In genomic region chr1:32991819-32992488, GRCh38 we compare ENCODE assay signal across 8 cellular contexts. TPM values are rescaled to one million over a fixed set of nuclear protein-coding genes. Genes with fewer than 3 reads are reported as not detected.
DNase-seq lines count a peak whose midpoint lies in the region; ATAC-seq and TF ChIP-seq lines count a peak whose summit lies in the region.

No MANE protein-coding gene starts in this region.

- TF ChIP-seq CTCF in liver (IDR thresholded peaks at IDR 0.05; ENCODE audit: low read depth, low read length, missing input control): no peak
- TF ChIP-seq CTCF in right lobe of liver (IDR thresholded peaks at IDR 0.05): no peak
- no peak for TF ChIP-seq CTCF in HL-60 (IDR thresholded peaks at IDR 0.05; ENCODE audit: insufficient read depth, low read length)

- H3K27ac ChIP-seq in liver (ENCODE audit: low read depth in 1 of 2, low read length in 2 of 2) (peak overlapping the region; percentile 21 to 59), right lobe of liver (peak overlapping the region in 1 of 3 donors; percentile 13), HL-60 (replicated peaks) (peak overlapping the region; percentile 45)

- DNase-seq in right lobe of liver (no peak), HL-60 (ENCODE audit: low read depth in 1 of 2, low spot score in 1 of 2) (no peak), cerebellar nuclear complex (lab: John Stamatoyannopoulos, UW) (no peak), activated gamma-delta T cell treated with Interleukin-2 at 50 U/mL for 16 hours (no peak), T1000 (lab: John Stamatoyannopoulos, UW) (no peak)
- DNase-seq in activated T-cell treated with anti-CD3 and anti-CD28 coated beads, Interleukin-2, amount 50 U/mL, for 1 hour: no peak

- H3K9ac ChIP-seq in liver (ENCODE audit: low read depth in 1 of 2, low read length in 2 of 2): no peak overlapping the region

- WGBS in liver: 80% methylated on average over 9 of the region's 9 CpGs
- WGBS in right lobe of liver (ENCODE audit: insufficient coverage, low coverage, low lambda C conversion rate, missing lambda C conversion rate): 67% methylated on average over 2 of the region's 9 CpGs

- H3K9me3 ChIP-seq in liver (ENCODE audit: control insufficient read depth in 4 of 4, low read length in 3 of 4): no peaks in the 10 kb centered on the region
- H3K9me3 ChIP-seq in right lobe of liver: no peaks in the 10 kb centered on the region

- no peaks in the 10 kb centered on the region for H3K27me3 ChIP-seq in liver (ENCODE audit: control insufficient read depth in 4 of 4, insufficient read depth in 4 of 4, low read length in 3 of 4)
- no peaks in the 10 kb centered on the region for H3K27me3 ChIP-seq in right lobe of liver
- H3K27me3 ChIP-seq in HL-60 (ENCODE audit: insufficient read depth, poor library complexity, severe bottlenecking): no peaks in the 10 kb centered on the region

- H3K4me3 ChIP-seq in liver (ENCODE audit: low read depth in 1 of 3, low read length in 3 of 3) (no peak overlapping the region), right lobe of liver (no peak overlapping the region), HL-60 (replicated peaks; ENCODE audit: insufficient read depth, low read length) (no peak overlapping the region)

- intact Hi-C loops in right lobe of liver (cut with DNase I): no loop called here

- TF ChIP-seq RAD21 in liver (IDR thresholded peaks at IDR 0.05): no peak

- H3K4me1 ChIP-seq in liver (ENCODE audit: control insufficient read depth in 4 of 4, insufficient read depth in 4 of 4, low read length in 3 of 4): peaks cover 0 to 8% (median 5%) of the 10 kb centered on the region in 4 donors
- H3K4me1 ChIP-seq in right lobe of liver: peaks cover 0 to 21% (median 0%) of the 10 kb centered on the region in 4 donors

- no peak for ATAC-seq in right lobe of liver
- ATAC-seq in esophagus mucosa: peak; percentile 11

- no peaks in the 10 kb centered on the region for H3K36me3 ChIP-seq in liver (ENCODE audit: control insufficient read depth in 4 of 4, insufficient read depth in 3 of 4, low read depth in 1 of 4, low read length in 3 of 4)
- H3K36me3 ChIP-seq in right lobe of liver: no peaks in the 10 kb centered on the region

- TF ChIP-seq POLR2A in right lobe of liver (IDR thresholded peaks at IDR 0.05): no peak

TF ChIP-seq in liver, 16 proteins besides CTCF, POLR2A, EP300 and RAD21:
- TF ChIP-seq, protein P1, sequence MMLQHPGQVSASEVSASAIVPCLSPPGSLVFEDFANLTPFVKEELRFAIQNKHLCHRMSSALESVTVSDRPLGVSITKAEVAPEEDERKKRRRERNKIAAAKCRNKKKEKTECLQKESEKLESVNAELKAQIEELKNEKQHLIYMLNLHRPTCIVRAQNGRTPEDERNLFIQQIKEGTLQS (IDR thresholded peaks at IDR 0.05): no peak
- TF ChIP-seq JUND (IDR thresholded peaks at IDR 0.05): no peak
- TF ChIP-seq, protein P2, sequence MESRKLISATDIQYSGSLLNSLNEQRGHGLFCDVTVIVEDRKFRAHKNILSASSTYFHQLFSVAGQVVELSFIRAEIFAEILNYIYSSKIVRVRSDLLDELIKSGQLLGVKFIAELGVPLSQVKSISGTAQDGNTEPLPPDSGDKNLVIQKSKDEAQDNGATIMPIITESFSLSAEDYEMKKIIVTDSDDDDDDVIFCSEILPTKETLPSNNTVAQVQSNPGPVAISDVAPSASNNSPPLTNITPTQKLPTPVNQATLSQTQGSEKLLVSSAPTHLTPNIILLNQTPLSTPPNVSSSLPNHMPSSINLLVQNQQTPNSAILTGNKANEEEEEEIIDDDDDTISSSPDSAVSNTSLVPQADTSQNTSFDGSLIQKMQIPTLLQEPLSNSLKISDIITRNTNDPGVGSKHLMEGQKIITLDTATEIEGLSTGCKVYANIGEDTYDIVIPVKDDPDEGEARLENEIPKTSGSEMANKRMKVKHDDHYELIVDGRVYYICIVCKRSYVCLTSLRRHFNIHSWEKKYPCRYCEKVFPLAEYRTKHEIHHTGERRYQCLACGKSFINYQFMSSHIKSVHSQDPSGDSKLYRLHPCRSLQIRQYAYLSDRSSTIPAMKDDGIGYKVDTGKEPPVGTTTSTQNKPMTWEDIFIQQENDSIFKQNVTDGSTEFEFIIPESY (IDR thresholded peaks at IDR 0.05): no peak
- no peak for TF ChIP-seq TAF1 (conservative IDR thresholded peaks at IDR 0.05)
- TF ChIP-seq HNF4G (IDR thresholded peaks at IDR 0.05): no peak
- no peak for TF ChIP-seq GABPA (IDR thresholded peaks at IDR 0.05 in 1 of 2, conservative IDR thresholded peaks at IDR 0.05 in 1 of 2)
- TF ChIP-seq, protein P3, sequence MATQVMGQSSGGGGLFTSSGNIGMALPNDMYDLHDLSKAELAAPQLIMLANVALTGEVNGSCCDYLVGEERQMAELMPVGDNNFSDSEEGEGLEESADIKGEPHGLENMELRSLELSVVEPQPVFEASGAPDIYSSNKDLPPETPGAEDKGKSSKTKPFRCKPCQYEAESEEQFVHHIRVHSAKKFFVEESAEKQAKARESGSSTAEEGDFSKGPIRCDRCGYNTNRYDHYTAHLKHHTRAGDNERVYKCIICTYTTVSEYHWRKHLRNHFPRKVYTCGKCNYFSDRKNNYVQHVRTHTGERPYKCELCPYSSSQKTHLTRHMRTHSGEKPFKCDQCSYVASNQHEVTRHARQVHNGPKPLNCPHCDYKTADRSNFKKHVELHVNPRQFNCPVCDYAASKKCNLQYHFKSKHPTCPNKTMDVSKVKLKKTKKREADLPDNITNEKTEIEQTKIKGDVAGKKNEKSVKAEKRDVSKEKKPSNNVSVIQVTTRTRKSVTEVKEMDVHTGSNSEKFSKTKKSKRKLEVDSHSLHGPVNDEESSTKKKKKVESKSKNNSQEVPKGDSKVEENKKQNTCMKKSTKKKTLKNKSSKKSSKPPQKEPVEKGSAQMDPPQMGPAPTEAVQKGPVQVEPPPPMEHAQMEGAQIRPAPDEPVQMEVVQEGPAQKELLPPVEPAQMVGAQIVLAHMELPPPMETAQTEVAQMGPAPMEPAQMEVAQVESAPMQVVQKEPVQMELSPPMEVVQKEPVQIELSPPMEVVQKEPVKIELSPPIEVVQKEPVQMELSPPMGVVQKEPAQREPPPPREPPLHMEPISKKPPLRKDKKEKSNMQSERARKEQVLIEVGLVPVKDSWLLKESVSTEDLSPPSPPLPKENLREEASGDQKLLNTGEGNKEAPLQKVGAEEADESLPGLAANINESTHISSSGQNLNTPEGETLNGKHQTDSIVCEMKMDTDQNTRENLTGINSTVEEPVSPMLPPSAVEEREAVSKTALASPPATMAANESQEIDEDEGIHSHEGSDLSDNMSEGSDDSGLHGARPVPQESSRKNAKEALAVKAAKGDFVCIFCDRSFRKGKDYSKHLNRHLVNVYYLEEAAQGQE (IDR thresholded peaks at IDR 0.05): no peak
- no peak for TF ChIP-seq NR2F2 (IDR thresholded peaks at IDR 0.05)
- TF ChIP-seq FOXA1 (IDR thresholded peaks at IDR 0.05): no peak
TF ChIP-seq in liver: peak in this region for 0.

RNA-seq across cellular contexts. Expression of gene RNF19B, which starts 27.3 kb away (rescaled TPM):
- total RNA-seq in liver: 1 to 10 TPM; 5.6 to 8.3 TPM
- polyA plus RNA-seq in liver: 1 to 10 TPM; 2.2 to 4.4 TPM
- 10 to 100 TPM in 3 of 6 experiments, 1 to 10 TPM in 3; 4.6 to 12.1 (median 8.3) TPM for total RNA-seq in right lobe of liver
- total RNA-seq in esophagus mucosa: 45.3 TPM

RNA-seq across cellular contexts. Expression of gene AK2, which starts 44.7 kb away (rescaled TPM):
- total RNA-seq in liver (100 to 1,000 TPM in 1 of 2 donors, 10 to 100 TPM in 1; 34.2 to 181 TPM), right lobe of liver (100 to 1,000 TPM; 119 to 301 (median 130) TPM), esophagus mucosa (164 TPM)
- polyA plus RNA-seq in liver: 100 to 1,000 TPM; 101 to 128 TPM
